In the genomic region with DNA sequence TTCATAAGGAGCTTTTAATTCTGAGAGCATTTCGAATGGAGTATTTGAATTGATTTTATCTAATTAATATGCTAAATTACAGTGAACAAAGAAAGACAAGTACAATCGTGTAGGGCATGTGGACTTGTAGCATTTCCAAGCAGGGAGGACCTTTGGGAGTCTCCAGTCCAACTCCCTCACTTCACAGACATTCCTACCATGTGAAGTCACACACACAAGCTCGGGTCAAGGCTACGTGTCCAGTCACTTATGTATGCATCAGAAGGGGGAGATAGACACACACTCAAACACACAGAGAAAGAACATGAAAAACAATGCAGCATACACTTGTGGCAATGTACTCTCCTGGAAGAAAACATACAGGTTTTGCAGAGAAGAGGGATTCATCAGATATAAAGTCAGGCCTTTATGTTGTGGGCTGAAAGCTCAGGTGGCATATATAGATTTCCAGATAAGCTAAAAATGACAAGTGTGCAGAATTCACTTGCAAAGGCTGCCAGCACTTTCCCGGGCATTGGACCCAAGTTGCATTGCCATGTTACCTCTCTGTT, we compare ENCODE assay signal across 10 cellular contexts.
DNase-seq lines count a peak whose midpoint lies in the region; ATAC-seq and TF ChIP-seq lines count a peak whose summit lies in the region.
"Had no signal": no experiment of that assay in that cellular context is flagged by ENCODE, and none has a peak within 500 bp of the region (broad histone marks: within the 10 kb centered on the region; RNA-seq: fewer than 3 reads in every experiment).

No MANE protein-coding gene starts in this region.

- DNase-seq in A172 (ENCODE audit: low spot score) (peak; percentile 80), HFF-Myc (ENCODE audit: extremely low read depth, low read depth) (peak; percentile 52), amniotic epithelial cell (ENCODE audit: low read depth) (peak; percentile 87), iris pigment epithelial cell (ENCODE audit: low read depth) (peak; percentile 85), GDM1 (lab: John Stamatoyannopoulos, UW) (no peak), NCI-H2196 treated with DMSO at 0.1 percent for 48 hours (lab: John Stamatoyannopoulos, UW; ENCODE audit: unreplicated experiment) (no peak), NCI-H2081 (lab: John Stamatoyannopoulos, UW) (no peak)
- DNase-seq: CD4-positive, alpha-beta memory T cell; stimulated activated CD4-positive, alpha-beta T cell treated with anti-CD3 and anti-CD28 coated beads, Interleukin-12 subunit alpha, Interleukin-12 subunit beta, amount 100 ng/mL, for 4 hours had no signal

- no peak for ATAC-seq in HG03135 (IDR thresholded peaks at IDR 0.05; ENCODE audit: unreplicated experiment)

- H3K4me3 ChIP-seq in HFF-Myc (replicated peaks; ENCODE audit: low read depth, low read length) = no peak overlapping the region

- no peak for TF ChIP-seq CTCF in HFF-Myc (IDR thresholded peaks at IDR 0.05; ENCODE audit: low read depth, low read length, missing control alignments)

Comparison
In these comparisons a context has a peak if more than half of its experiments do, and no peak if none do; other contexts are left out.
1. DNase-seq: peak in A172 (single experiment), HFF-Myc (single experiment), amniotic epithelial cell (single experiment) and iris pigment epithelial cell (single experiment); none in GDM1 (single experiment), NCI-H2196 treated with DMSO at 0.1 percent for 48 hours (single experiment) and NCI-H2081 (0 of 2).